Comparison of ENCODE assay signal across 30 cellular contexts in the genomic region with DNA sequence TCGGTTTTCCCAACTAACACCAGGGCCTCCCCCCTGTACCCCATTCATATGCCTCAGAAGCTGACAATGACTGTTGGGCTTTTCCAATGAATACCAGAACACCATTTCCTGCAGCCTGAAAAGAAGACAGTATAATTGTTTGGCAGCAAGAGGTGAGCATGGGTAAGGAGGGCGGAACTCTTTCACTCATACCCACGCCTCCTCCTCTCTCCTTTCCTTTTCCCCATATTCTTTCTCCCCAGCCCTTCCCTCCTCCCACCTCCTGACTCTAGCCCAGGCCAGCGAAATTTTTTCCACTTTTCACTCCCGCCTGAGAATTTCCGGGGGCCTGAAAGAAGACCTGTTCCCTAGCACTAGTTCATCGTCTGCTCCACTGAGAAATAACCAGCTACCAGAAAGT. TPM values are rescaled to one million over a fixed set of nuclear protein-coding genes. Genes with fewer than 3 reads are reported as not detected.
"Had no signal": no experiment of that assay in that cellular context is flagged by ENCODE, and none has a peak within 500 bp of the region (broad histone marks: within the 10 kb centered on the region; RNA-seq: fewer than 3 reads in every experiment).

No MANE protein-coding gene starts in this region.

- H3K4me1 Mint-ChIP-seq: immature natural killer cell; naive thymus-derived CD8-positive, alpha-beta T cell; stimulated activated memory B cell treated with anti-CD40 and anti-IgM and Interleukin-4, amounts not matched to agents 10 μg/mL and 1 μg/mL and 100 μg/mL, for 72 hours had no signal

- H3K4me2 ChIP-seq: smooth muscle cell had no signal

- H3K36me3 Mint-ChIP-seq: immature natural killer cell; naive thymus-derived CD8-positive, alpha-beta T cell; stimulated activated memory B cell treated with anti-CD40 and anti-IgM and Interleukin-4, amounts not matched to agents 10 μg/mL and 1 μg/mL and 100 μg/mL, for 72 hours had no signal

- H3K27ac Mint-ChIP-seq: immature natural killer cell; naive thymus-derived CD8-positive, alpha-beta T cell; nephron; progenitor cell of endocrine pancreas; stimulated activated memory B cell treated with anti-CD40 and anti-IgM and Interleukin-4, amounts not matched to agents 10 μg/mL and 1 μg/mL and 100 μg/mL, for 72 hours had no signal

- H3K4me3 ChIP-seq: left lung, lower lobe of right lung, ovary, right atrium auricular region, right lobe of liver, smooth muscle cell, suprapubic skin, thoracic aorta, tibial artery, upper lobe of right lung had no signal

- H3K27ac ChIP-seq: left lung, lower lobe of right lung, neutrophil, right atrium auricular region, right lobe of liver, suprapubic skin, thoracic aorta, tibial artery, upper lobe of right lung had no signal

- FAIRE-seq: islet of Langerhans, kidney, urothelium cell line had no signal

- H3K9me3 ChIP-seq: left lung, lower lobe of right lung, neutrophil, ovary, right atrium auricular region, right lobe of liver, suprapubic skin, thoracic aorta, tibial artery, upper lobe of right lung had no signal

- H3K4me1 ChIP-seq: left lung, lower lobe of right lung, right lobe of liver, suprapubic skin, tibial artery, upper lobe of right lung had no signal

- H3K4me3 Mint-ChIP-seq: immature natural killer cell; naive thymus-derived CD8-positive, alpha-beta T cell; nephron; neural crest cell; stimulated activated memory B cell treated with anti-CD40 and anti-IgM and Interleukin-4, amounts not matched to agents 10 μg/mL and 1 μg/mL and 100 μg/mL, for 72 hours had no signal

- DNase-seq: hypothalamus; immature natural killer cell; kidney; left colon; left lung; lower lobe of right lung; mammary epithelial cell; mesenchymal stem cell; naive thymus-derived CD8-positive, alpha-beta T cell; right lobe of liver; stimulated activated CD4-positive, alpha-beta T cell treated with anti-CD3 and anti-CD28 coated beads, Interleukin-1b, Interleukin-23, amount 100 ng/mL, for 48 hours; stimulated activated CD4-positive, alpha-beta T cell treated with anti-CD3 and anti-CD28 coated beads, Interleukin-2, amount 100 ng/mL, for 48 hours; stimulated activated CD4-positive, alpha-beta T cell treated with anti-CD3 and anti-CD28 coated beads, Interleukin-4, amount 100 ng/mL, for 4 hours; stimulated activated CD8-positive, alpha-beta memory T cell treated with anti-CD3 and anti-CD28 coated beads, Interleukin-4, amount 100 ng/mL, for 48 hours; stimulated activated naive CD4-positive, alpha-beta T cell treated with Interleukin-2 at 50 U/mL for 16 hours; tibial artery; trophoblast cell; upper lobe of right lung had no signal

- H3K9me3 Mint-ChIP-seq: immature natural killer cell; naive thymus-derived CD8-positive, alpha-beta T cell; nephron; neural crest cell; stimulated activated memory B cell treated with anti-CD40 and anti-IgM and Interleukin-4, amounts not matched to agents 10 μg/mL and 1 μg/mL and 100 μg/mL, for 72 hours had no signal

- H3K27me3 ChIP-seq: ovary, right atrium auricular region, right lobe of liver, suprapubic skin, tibial artery, upper lobe of right lung had no signal

- H3K36me3 ChIP-seq: left lung, lower lobe of right lung, neutrophil, ovary, right atrium auricular region, right lobe of liver, suprapubic skin, thoracic aorta, tibial artery, upper lobe of right lung had no signal

- ATAC-seq: left colon; left lung; lower lobe of right lung; naive thymus-derived CD8-positive, alpha-beta T cell; right lobe of liver; stimulated activated memory B cell treated with anti-CD40 and anti-IgM and Interleukin-4, amounts not matched to agents 10 μg/mL and 1 μg/mL and 100 μg/mL, for 72 hours; upper lobe of right lung had no signal

RNA-seq across cellular contexts. Expression of gene CHST1, which starts 58.0 kb away (rescaled TPM):
- total RNA-seq: naive thymus-derived CD8-positive, alpha-beta T cell had no signal
- polyA plus RNA-seq: naive thymus-derived CD8-positive, alpha-beta T cell had no signal
